ENCODE assay signal across 8 cellular contexts in the genomic region with DNA sequence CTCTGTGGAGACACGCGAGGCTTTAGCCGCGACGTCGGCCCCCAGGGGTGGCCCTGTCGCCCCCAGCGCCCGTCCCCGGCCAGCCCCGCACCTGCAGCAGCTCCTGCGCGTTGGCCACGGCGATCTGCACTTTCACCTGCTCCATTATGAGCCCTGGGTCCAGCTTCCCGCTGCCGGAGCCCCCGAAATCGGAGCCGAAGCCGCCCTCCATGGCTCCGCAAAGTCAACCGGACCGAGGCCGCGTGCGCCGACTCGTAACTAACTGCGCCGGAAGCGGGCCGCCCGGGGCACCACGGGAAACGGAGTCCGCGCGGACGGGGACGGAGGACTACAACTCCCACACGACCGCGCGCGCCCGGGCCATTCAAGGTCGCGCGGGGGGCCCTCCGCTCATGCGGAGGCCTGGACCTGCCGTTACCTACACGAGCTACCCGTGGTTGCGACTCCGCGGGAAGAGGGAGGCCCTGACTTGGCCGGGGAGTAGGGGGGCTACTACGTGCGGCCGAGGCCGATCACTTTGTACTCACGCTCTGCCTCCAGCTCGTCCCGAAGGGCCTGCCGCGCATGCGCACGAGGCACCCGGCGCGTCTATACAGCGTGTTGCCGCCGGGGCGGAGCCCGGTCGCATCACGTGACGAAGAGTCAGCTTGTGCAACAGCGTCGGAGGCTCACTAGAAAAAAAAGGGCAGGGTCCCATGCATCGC. TPM values are rescaled to one million over a fixed set of nuclear protein-coding genes. Genes with fewer than 3 reads are reported as not detected.
DNase-seq lines count a peak whose midpoint lies in the region; ATAC-seq and TF ChIP-seq lines count a peak whose summit lies in the region.

Gene TIMM13, minus strand, starts transcription at position 264 of the 704 bp plus-strand sequence. Its CDS starts 53 bp downstream, at position 211.

- intact Hi-C loops in T-helper 1 cell treated with Interleukin-12 subunit alpha and Interleukin-12 subunit beta and Interleukin-4 antibody, amounts not matched to agents 30 ng/mL and 1 ng/mL, for 36 hours (cut with micrococcal nuclease), result loop anchor here (1.0 to 2.0 kb wide), 11 partner anchors 30 to 758 kb away; partner anchors contain the start of genes AP3D1, GADD45B, NCLN and PLEKHJ1
- intact Hi-C loops in adrenal gland (cut with DNase I), result no loop called here
- intact Hi-C loops in heart left ventricle (cut with DNase I), result no loop called here
- intact Hi-C loops in posterior cingulate gyrus (cut with DNase I), result no loop called here

- peak; percentile 65 for TF ChIP-seq POLR2A in GM15510 (IDR thresholded peaks at IDR 0.05; ENCODE audit: borderline replicate concordance, extremely low read depth, insufficient read length)
- TF ChIP-seq POLR2A in adrenal gland (IDR thresholded peaks at IDR 0.05), result peak in 1 of 2 donors; percentile 76
- TF ChIP-seq POLR2A in heart left ventricle (IDR thresholded peaks at IDR 0.05), result peak in 1 of 2 donors; percentile 54

- no peaks in the 10 kb centered on the region for H3K27me3 Mint-ChIP-seq in type B pancreatic cell

- peak within 1 kb of the TSS; percentile 43 to 96 (median 52) for H3K4me3 ChIP-seq in adrenal gland
- H3K4me3 ChIP-seq in heart left ventricle, result peak within 1 kb of the TSS; percentile 64 to 96 (median 89)

- ATAC-seq in HG02884 (IDR thresholded peaks at IDR 0.05; ENCODE audit: unreplicated experiment) (peak; percentile 75), heart left ventricle (peak; percentile 93 to 97 (median 93))

- H3K4me1 ChIP-seq in adrenal gland (replicated peaks in 1 of 2) (peaks cover 43 to 45% of the 10 kb centered on the region in 2 donors), heart left ventricle (peaks cover 3 to 55% (median 30%) of the 10 kb centered on the region in 12 donors)

- H3K27ac Mint-ChIP-seq in type B pancreatic cell, result peak within 1 kb of the TSS; percentile 99

- no peaks in the 10 kb centered on the region for H3K9me3 ChIP-seq in adrenal gland (replicated peaks in 1 of 3)
- no peaks in the 10 kb centered on the region for H3K9me3 ChIP-seq in heart left ventricle

- H3K4me3 Mint-ChIP-seq in type B pancreatic cell, result peak within 1 kb of the TSS; percentile 97

- peaks cover 4% of the 10 kb centered on the region for H3K36me3 Mint-ChIP-seq in type B pancreatic cell

- no peaks in the 10 kb centered on the region for H3K9me3 Mint-ChIP-seq in type B pancreatic cell

- H3K36me3 ChIP-seq in adrenal gland (replicated peaks in 1 of 2) (peaks cover 0 to 4% of the 10 kb centered on the region in 2 donors), heart left ventricle (peaks cover 0 to 23% (median 11%) of the 10 kb centered on the region in 9 donors)

- peak; percentile 75 for DNase-seq in NCI-H1694 (lab: John Stamatoyannopoulos, UW)
- peak; percentile 95 to 99 (median 97) for DNase-seq in adrenal gland
- peak; percentile 96 to 99 (median 97) for DNase-seq in heart left ventricle
- DNase-seq in posterior cingulate gyrus, result peak; percentile 93 to 100 (median 96)
- peak; percentile 99 for DNase-seq in type B pancreatic cell (ENCODE audit: extremely low spot score, unreplicated experiment)

- 0 to 1% (median 0%) methylated on average over 22 to 84 of the region's 84 CpGs for WGBS in adrenal gland, 4 donors
- 1% methylated on average over 25 to 84 of the region's 84 CpGs for WGBS in heart left ventricle, 4 donors

- H3K27me3 ChIP-seq in adrenal gland (no peaks in the 10 kb centered on the region), heart left ventricle (no peaks in the 10 kb centered on the region)

- TF ChIP-seq CTCF in adrenal gland (IDR thresholded peaks at IDR 0.05) (no peak), heart left ventricle (IDR thresholded peaks at IDR 0.05) (no peak), type B pancreatic cell (conservative IDR thresholded peaks at IDR 0.05) (no peak)

- peaks cover 7% of the 10 kb centered on the region for H3K4me1 Mint-ChIP-seq in type B pancreatic cell (ENCODE audit: unreplicated experiment)

- H3K27ac ChIP-seq in adrenal gland (peak within 1 kb of the TSS; percentile 91 to 98 (median 97)), heart left ventricle (peak within 1 kb of the TSS; percentile 94 to 100 (median 98))

RNA-seq across cellular contexts. Expression of gene TIMM13, which starts in this region (rescaled TPM):
- total RNA-seq in T-helper 1 cell treated with Interleukin-12 subunit alpha and Interleukin-12 subunit beta and Interleukin-4 antibody, amounts not matched to agents 30 ng/mL and 1 ng/mL, for 36 hours, result 67.4 and 74.6 TPM in 2 replicates
- 100 to 1,000 TPM in 4 of 8 donors, 10 to 100 TPM in 4; 59.6 to 184 (median 96.8) TPM for total RNA-seq in adrenal gland
- 10 to 100 TPM; 32.7 to 96.0 (median 80.1) TPM for polyA plus RNA-seq in adrenal gland
- total RNA-seq in heart left ventricle, result 10 to 100 TPM; 27.4 to 78.4 (median 62.6) TPM
- polyA plus RNA-seq in heart left ventricle, result 10 to 100 TPM; 75.4 to 98.5 TPM
- 132 and 139 TPM in 2 replicates for total RNA-seq in type B pancreatic cell (ENCODE audit: low replicate concordance)

Comparison
In these comparisons a context has a peak if more than half of its experiments do, and no peak if none do; other contexts are left out.
1. Peak in every context shown above with its lines: DNase-seq, ATAC-seq, H3K4me3 ChIP-seq and H3K27ac ChIP-seq.